Comparison of ENCODE assay signal across 1 cellular context in genomic region chr10:80452688-80453391, GRCh38.
TF ChIP-seq lines count a peak whose summit lies in the region.

No MANE protein-coding gene starts in this region.

TF ChIP-seq in SK-N-SH, 30 proteins besides CTCF, POLR2A, EP300 and RAD21 (continued from another document):
- TF ChIP-seq REST (IDR thresholded peaks at IDR 0.05; ENCODE audit: low read depth, low read length): no peak
- TF ChIP-seq IRF3 (IDR thresholded peaks at IDR 0.05; ENCODE audit: low read depth, low read length): no peak
- no peak for TF ChIP-seq TAF1 (IDR thresholded peaks at IDR 0.05; ENCODE audit: borderline replicate concordance, low read depth, low read length)
- TF ChIP-seq MXI1 (IDR thresholded peaks at IDR 0.05; ENCODE audit: low read depth, low read length): no peak
- no peak for TF ChIP-seq USF2 (IDR thresholded peaks at IDR 0.05; ENCODE audit: borderline replicate concordance, low read depth, low read length)
- TF ChIP-seq SIN3A (IDR thresholded peaks at IDR 0.05; ENCODE audit: borderline replicate concordance, low read depth, low read length): no peak
- no peak for TF ChIP-seq RCOR1 (IDR thresholded peaks at IDR 0.05; ENCODE audit: low read length)
